17 cellular contexts compared by ENCODE assay signal in genomic region chr6:19289408-19289967, GRCh38.
"Had no signal": no experiment of that assay in that cellular context is flagged by ENCODE, and none has a peak within 500 bp of the region (broad histone marks: within the 10 kb centered on the region; RNA-seq: fewer than 3 reads in every experiment).

No MANE protein-coding gene starts in this region.

- H3K4me3 Mint-ChIP-seq: activated B cell treated with CpG ODN at 0.5 μM for 24 hours; activated CD4-positive, alpha-beta memory T cell treated with anti-CD3 and anti-CD28 coated beads for 36 hours; activated naive CD8-positive, alpha-beta T cell; natural killer cell; stimulated activated memory B cell treated with anti-CD40 and anti-IgM and Interleukin-4, amounts not matched to agents 10 μg/mL and 1 μg/mL and 100 μg/mL, for 72 hours had no signal

- H3K4me1 ChIP-seq: lower lobe of right lung, spleen had no signal

- H3K4me3 ChIP-seq: hepatocyte, lower lobe of right lung, spleen had no signal

- H3K4me1 Mint-ChIP-seq: activated B cell treated with CpG ODN at 0.5 μM for 24 hours; natural killer cell; stimulated activated memory B cell treated with anti-CD40 and anti-IgM and Interleukin-4, amounts not matched to agents 10 μg/mL and 1 μg/mL and 100 μg/mL, for 72 hours had no signal

- DNase-seq: activated B cell treated with CpG ODN at 0.5 μM for 24 hours; activated CD4-positive, alpha-beta memory T cell treated with anti-CD3 and anti-CD28 coated beads for 36 hours; activated CD4-positive, alpha-beta T cell treated with anti-CD3 and anti-CD28 coated beads for 4 hours; activated T-cell treated with anti-CD3 and anti-CD28 coated beads for 4 hours; effector CD8-positive, alpha-beta T cell; foreskin fibroblast; left cardiac atrium; lower lobe of right lung; natural killer cell; nucleus accumbens; posterior cingulate gyrus; spleen; stimulated activated CD4-positive, alpha-beta T cell treated with anti-CD3 and anti-CD28 coated beads, Interleukin-4, amount 100 ng/mL, for 4 hours; T-helper 9 cell had no signal

- H3K9me3 ChIP-seq: lower lobe of right lung had no signal

- H3K27ac ChIP-seq: hepatocyte, lower lobe of right lung, spleen had no signal

- H3K36me3 Mint-ChIP-seq: activated CD4-positive, alpha-beta memory T cell treated with anti-CD3 and anti-CD28 coated beads for 36 hours; activated naive CD8-positive, alpha-beta T cell; natural killer cell; stimulated activated memory B cell treated with anti-CD40 and anti-IgM and Interleukin-4, amounts not matched to agents 10 μg/mL and 1 μg/mL and 100 μg/mL, for 72 hours had no signal

- H3K27ac Mint-ChIP-seq: activated B cell treated with CpG ODN at 0.5 μM for 24 hours; activated CD4-positive, alpha-beta memory T cell treated with anti-CD3 and anti-CD28 coated beads for 36 hours; activated naive CD8-positive, alpha-beta T cell; natural killer cell; stimulated activated memory B cell treated with anti-CD40 and anti-IgM and Interleukin-4, amounts not matched to agents 10 μg/mL and 1 μg/mL and 100 μg/mL, for 72 hours had no signal

- H3K36me3 ChIP-seq: lower lobe of right lung, spleen had no signal

- H3K27me3 ChIP-seq: hepatocyte, spleen had no signal

- H3K27me3 Mint-ChIP-seq: activated B cell treated with CpG ODN at 0.5 μM for 24 hours; activated CD4-positive, alpha-beta memory T cell treated with anti-CD3 and anti-CD28 coated beads for 36 hours; activated naive CD8-positive, alpha-beta T cell; stimulated activated memory B cell treated with anti-CD40 and anti-IgM and Interleukin-4, amounts not matched to agents 10 μg/mL and 1 μg/mL and 100 μg/mL, for 72 hours had no signal

- ATAC-seq: left cardiac atrium; lower lobe of right lung; natural killer cell; stimulated activated memory B cell treated with anti-CD40 and anti-IgM and Interleukin-4, amounts not matched to agents 10 μg/mL and 1 μg/mL and 100 μg/mL, for 72 hours had no signal
